In genomic region chr20:33043731-33044181, GRCh38 we compare ENCODE assay signal across 31 cellular contexts. TPM values are rescaled to one million over a fixed set of nuclear protein-coding genes. Genes with fewer than 3 reads are reported as not detected.
"Had no signal": no experiment of that assay in that cellular context is flagged by ENCODE, and none has a peak within 500 bp of the region (broad histone marks: within the 10 kb centered on the region; RNA-seq: fewer than 3 reads in every experiment).

No MANE protein-coding gene starts in this region.

- H3K4me1 ChIP-seq: colonic mucosa, esophagus squamous epithelium, gastrocnemius medialis, heart right ventricle, left lung, lower lobe of right lung had no signal

- DNase-seq: cerebellar nuclear complex; colonic mucosa; cortex of kidney; effector CD8-positive, alpha-beta T cell; effector memory CD8-positive, alpha-beta T cell; endodermal cell; erythroblast; esophagus squamous epithelium; foreskin fibroblast; foreskin melanocyte; gastrocnemius medialis; glutamatergic neuron; head of caudate nucleus; heart right ventricle; hippocampal formation; left cardiac atrium; left lung; left ventricle myocardium superior; lower lobe of right lung; mesendoderm; midbrain had no signal

- H3K36me3 ChIP-seq: colonic mucosa, esophagus squamous epithelium, gastrocnemius medialis, heart right ventricle, left lung, lower lobe of right lung had no signal

- ATAC-seq: effector memory CD8-positive, alpha-beta T cell; esophagus mucosa; gastrocnemius medialis; heart right ventricle; left cardiac atrium; left lung; left ventricle myocardium superior; lower lobe of right lung had no signal

- H3K27me3 ChIP-seq: colonic mucosa, gastrocnemius medialis, left lung had no signal

- H3K4me3 ChIP-seq: colonic mucosa, esophagus squamous epithelium, gastrocnemius medialis, heart right ventricle, left lung, lower lobe of right lung had no signal

- H3K27ac ChIP-seq: colonic mucosa, epithelial cell of prostate, esophagus squamous epithelium, gastrocnemius medialis, heart right ventricle, left lung, lower lobe of right lung had no signal

- H3K9me3 ChIP-seq: colonic mucosa, gastrocnemius medialis had no signal

RNA-seq across cellular contexts. Expression of gene BPIFB3, which starts 9.9 kb away (rescaled TPM):
- total RNA-seq: chondrocyte, colonic mucosa, dermis microvascular lymphatic vessel endothelial cell, endodermal cell, esophagus mucosa, esophagus squamous epithelium, gastrocnemius medialis, glomerular endothelial cell, heart right ventricle, kidney epithelial cell, left cardiac atrium, left lung, left ventricle myocardium superior, lower leg skin, lower lobe of right lung, lung microvascular endothelial cell, mononuclear cell had no signal
- polyA plus RNA-seq: heart right ventricle, keratinocyte had no signal

RNA-seq across cellular contexts. Expression of gene BPIFB6, which starts 12.3 kb away (rescaled TPM):
- total RNA-seq: chondrocyte, colonic mucosa, dermis microvascular lymphatic vessel endothelial cell, endodermal cell, esophagus mucosa, esophagus squamous epithelium, gastrocnemius medialis, glomerular endothelial cell, heart right ventricle, kidney epithelial cell, left cardiac atrium, left lung, left ventricle myocardium superior, lower leg skin, lower lobe of right lung, lung microvascular endothelial cell, mononuclear cell had no signal
- polyA plus RNA-seq: heart right ventricle, keratinocyte had no signal

RNA-seq across cellular contexts. Expression of gene BPIFB4, which starts 35.7 kb away (rescaled TPM):
- total RNA-seq: chondrocyte, colonic mucosa, dermis microvascular lymphatic vessel endothelial cell, esophagus mucosa, esophagus squamous epithelium, gastrocnemius medialis, glomerular endothelial cell, heart right ventricle, kidney epithelial cell, left cardiac atrium, left lung, left ventricle myocardium superior, lower leg skin, lower lobe of right lung, lung microvascular endothelial cell, mononuclear cell had no signal
- polyA plus RNA-seq: heart right ventricle, keratinocyte had no signal

RNA-seq across cellular contexts. Expression of gene BPIFB2, which starts 36.3 kb away (rescaled TPM):
- total RNA-seq: chondrocyte, dermis microvascular lymphatic vessel endothelial cell, endodermal cell, gastrocnemius medialis, glomerular endothelial cell, heart right ventricle, kidney epithelial cell, left cardiac atrium, left ventricle myocardium superior, lower leg skin, lung microvascular endothelial cell, mononuclear cell had no signal
- polyA plus RNA-seq: heart right ventricle, keratinocyte had no signal

RNA-seq across cellular contexts. Expression of gene SUN5, which starts 39.5 kb away (rescaled TPM):
- total RNA-seq: chondrocyte, colonic mucosa, dermis microvascular lymphatic vessel endothelial cell, endodermal cell, esophagus mucosa, esophagus squamous epithelium, gastrocnemius medialis, glomerular endothelial cell, heart right ventricle, kidney epithelial cell, left cardiac atrium, left lung, left ventricle myocardium superior, lower leg skin, lower lobe of right lung, lung microvascular endothelial cell, mononuclear cell had no signal
- polyA plus RNA-seq: heart right ventricle, keratinocyte had no signal
